ENCODE assay signal across 22 cellular contexts in genomic region chr10:27663611-27664010, GRCh38.
DNase-seq lines count a peak whose midpoint lies in the region; FAIRE-seq and TF ChIP-seq lines count a peak whose summit lies in the region.
"Had no signal": no experiment of that assay in that cellular context is flagged by ENCODE, and none has a peak within 500 bp of the region (broad histone marks: within the 10 kb centered on the region; RNA-seq: fewer than 3 reads in every experiment).

No MANE protein-coding gene starts in this region.

- TF ChIP-seq CTCF in CD14-positive monocyte (IDR thresholded peaks at IDR 0.05) (no peak), progenitor cell of endocrine pancreas (IDR thresholded peaks at IDR 0.05; ENCODE audit: unreplicated experiment) (no peak), kidney (IDR thresholded peaks at IDR 0.05; ENCODE audit: borderline replicate concordance, extremely low read depth, insufficient read depth) (no peak)

- H3K9me3 Mint-ChIP-seq in CD14-positive monocyte (peaks cover 0 to 3% (median 0%) of the 10 kb centered on the region in 7 donors), progenitor cell of endocrine pancreas (ENCODE audit: low read depth) (no peaks in the 10 kb centered on the region)
- H3K9me3 Mint-ChIP-seq: T-helper 1 cell treated with Interleukin-12 subunit alpha and Interleukin-12 subunit beta and Interleukin-4 antibody, amounts not matched to agents 30 μg/mL and 1 μg/mL, for 36 hours had no signal

- no peak overlapping the region for H3K27ac ChIP-seq in kidney (ENCODE audit: low read depth in 2 of 2, low read length in 2 of 2)
- H3K27ac ChIP-seq: A549, PC-9 had no signal

- peak; percentile 6 for FAIRE-seq in H54 (lab: Jason Lieb, UNC)
- FAIRE-seq in kidney (lab: Jason Lieb, UNC): no peak
- FAIRE-seq: A549, GM19239 had no signal

- intact Hi-C loops in CD14-positive monocyte (cut with micrococcal nuclease) (loop anchor here in 1 of 2 donors (10.0 kb wide), 1 partner anchor 741 kb away; no protein-coding TSS in a partner anchor), kidney (cut with DNase I) (no loop called here)

- H3K36me3 Mint-ChIP-seq in CD14-positive monocyte: no peaks in the 10 kb centered on the region
- no peaks in the 10 kb centered on the region for H3K36me3 Mint-ChIP-seq in progenitor cell of endocrine pancreas (ENCODE audit: insufficient read depth)
- H3K36me3 Mint-ChIP-seq: CD8-positive, alpha-beta T cell had no signal

- peak overlapping the region in 6 of 7 donors; percentile 86 to 96 (median 88) for H3K27ac Mint-ChIP-seq in CD14-positive monocyte
- no peak overlapping the region for H3K27ac Mint-ChIP-seq in progenitor cell of endocrine pancreas
- H3K27ac Mint-ChIP-seq: CD8-positive, alpha-beta T cell; T-helper 1 cell treated with Interleukin-12 subunit alpha and Interleukin-12 subunit beta and Interleukin-4 antibody, amounts not matched to agents 30 μg/mL and 1 μg/mL, for 36 hours had no signal

- H3K4me3 ChIP-seq in kidney (ENCODE audit: low read length in 2 of 2): no peak overlapping the region
- H3K4me3 ChIP-seq: A549, PC-9 had no signal

- H3K4me3 Mint-ChIP-seq in CD14-positive monocyte: peak overlapping the region in 1 of 2 donors; percentile 82
- H3K4me3 Mint-ChIP-seq in progenitor cell of endocrine pancreas (ENCODE audit: low read depth): no peak overlapping the region
- H3K4me3 Mint-ChIP-seq: CD8-positive, alpha-beta T cell; T-helper 1 cell treated with Interleukin-12 subunit alpha and Interleukin-12 subunit beta and Interleukin-4 antibody, amounts not matched to agents 30 μg/mL and 1 μg/mL, for 36 hours had no signal

- peaks cover 0 to 5% (median 4%) of the 10 kb centered on the region in 3 donors for H3K27me3 Mint-ChIP-seq in CD14-positive monocyte (ENCODE audit: low read depth in 3 of 3)
- peaks cover 11% of the 10 kb centered on the region for H3K27me3 Mint-ChIP-seq in progenitor cell of endocrine pancreas

- H3K9me3 ChIP-seq in kidney (ENCODE audit: control insufficient read depth in 1 of 2, low read length in 2 of 2): peaks cover 0 to 3% of the 10 kb centered on the region in 2 donors
- H3K9me3 ChIP-seq: A549 had no signal

- no peak for DNase-seq in CD14-positive monocyte (ENCODE audit: low spot score)
- no peak for DNase-seq in H54 (ENCODE audit: insufficient read length, low spot score)
- peak; percentile 12 for DNase-seq in NOMO-1 treated with dmso at 0.1 percent for 144 hours (lab: John Stamatoyannopoulos, UW; ENCODE audit: unreplicated experiment)
- DNase-seq in fibroblast of peridontal ligament (ENCODE audit: extremely low read depth): peak; percentile 64
- DNase-seq in DMS53 (lab: John Stamatoyannopoulos, UW): no peak
- no peak for DNase-seq in progenitor cell of endocrine pancreas (ENCODE audit: low spot score, unreplicated experiment)
- DNase-seq in kidney: no peak
- DNase-seq: Calu3; CD8-positive, alpha-beta T cell; DMS153; Karpas-422; NCI-H1694 treated with DMSO at 0.1 percent for 48 hours; NCI-H2081 treated with DMSO at 0.1 percent for 48 hours; NCI-H2171 treated with DMSO at 0.1 percent for 48 hours; NCI-H524 treated with DMSO at 0.1 percent for 48 hours; NCI-H82; PC-9; RPMI8226; SHP77 had no signal

- TF ChIP-seq POLR2A in H54 (IDR thresholded peaks at IDR 0.05; ENCODE audit: low read depth, low read length): no peak

- H3K9ac ChIP-seq in kidney (ENCODE audit: low read length in 2 of 2): no peak overlapping the region

- H3K4me1 ChIP-seq in kidney (ENCODE audit: control insufficient read depth in 1 of 2, insufficient read depth in 1 of 2, low read depth in 1 of 2, low read length in 2 of 2): no peaks in the 10 kb centered on the region
- H3K4me1 ChIP-seq: A549 had no signal

- no peaks in the 10 kb centered on the region for H3K36me3 ChIP-seq in kidney (ENCODE audit: control insufficient read depth in 1 of 2, insufficient read depth in 2 of 2, low read length in 2 of 2)

- H3K4me1 Mint-ChIP-seq in CD14-positive monocyte (peaks cover 58% of the 10 kb centered on the region), progenitor cell of endocrine pancreas (ENCODE audit: low read depth) (peaks cover 3% of the 10 kb centered on the region)

Comparison
In these comparisons a context has a peak if more than half of its experiments do, and no peak if none do; other contexts are left out.
1. DNase-seq: peak in NOMO-1 treated with dmso at 0.1 percent for 144 hours (single experiment) and fibroblast of peridontal ligament (single experiment); none in CD14-positive monocyte (single experiment), H54 (single experiment), DMS53 (single experiment), progenitor cell of endocrine pancreas (single experiment) and kidney (single experiment).